ENCODE assay signal across 18 cellular contexts in genomic region chrX:15107367-15107988, GRCh38.
A peak's percentile ranks its signal among the peaks of the same experiment; 100 is the strongest.
DNase-seq lines count a peak whose midpoint lies in the region; ATAC-seq and TF ChIP-seq lines count a peak whose summit lies in the region.
"Had no signal": no experiment of that assay in that cellular context is flagged by ENCODE, and none has a peak within 500 bp of the region (broad histone marks: within the 10 kb centered on the region; RNA-seq: fewer than 3 reads in every experiment).

No MANE protein-coding gene starts in this region.

- ATAC-seq in PC-3 (no peak), left colon (peak; percentile 70), upper lobe of left lung (ENCODE audit: low FRiP score in 2 of 2) (no peak), heart right ventricle (no peak)

- H3K9me3 ChIP-seq in PC-3 (ENCODE audit: low read length): no peaks in the 10 kb centered on the region
- peaks cover 0 to 13% (median 6%) of the 10 kb centered on the region in 4 donors for H3K9me3 ChIP-seq in upper lobe of left lung
- peaks cover 0 to 26% (median 0%) of the 10 kb centered on the region in 11 donors for H3K9me3 ChIP-seq in heart right ventricle

- no peak overlapping the region for H3K4me3 Mint-ChIP-seq in activated naive CD4-positive, alpha-beta T cell treated with anti-CD3 and anti-CD28 coated beads for 36 hours
- H3K4me3 Mint-ChIP-seq: activated T-helper 1 cell treated with anti-CD3 and anti-CD28 coated beads, Interleukin-12 subunit alpha, Interleukin-12 subunit beta, Interleukin-2, Interleukin-4 antibody, amounts not matched to agents 30 ng/mL and 10 ng/mL and 1 ng/mL, durations not matched to agents 14 hours and 24 hours and 36 hours; neural crest cell; T-cell had no signal

- POLR2A ChIA-PET in PC-3 (lab: Charles Lee; ENCODE audit: unreplicated experiment): no interaction called here

- no TSS peak for BruUV-seq in PC-3 (replicated peaks; lab: Mats Ljungman, UMichigan)

- peaks cover 6% of the 10 kb centered on the region for H3K4me1 Mint-ChIP-seq in activated naive CD4-positive, alpha-beta T cell treated with anti-CD3 and anti-CD28 coated beads for 36 hours (ENCODE audit: low read depth)

- no peaks in the 10 kb centered on the region for H3K36me3 Mint-ChIP-seq in activated naive CD4-positive, alpha-beta T cell treated with anti-CD3 and anti-CD28 coated beads for 36 hours (ENCODE audit: low read depth)
- H3K36me3 Mint-ChIP-seq: CD8-positive, alpha-beta memory T cell; T-cell had no signal

- peaks cover 10% of the 10 kb centered on the region for H3K9me3 Mint-ChIP-seq in activated naive CD4-positive, alpha-beta T cell treated with anti-CD3 and anti-CD28 coated beads for 36 hours
- H3K9me3 Mint-ChIP-seq: activated T-helper 1 cell treated with anti-CD3 and anti-CD28 coated beads, Interleukin-12 subunit alpha, Interleukin-12 subunit beta, Interleukin-2, Interleukin-4 antibody, amounts not matched to agents 30 ng/mL and 10 ng/mL and 1 ng/mL, durations not matched to agents 14 hours and 24 hours and 36 hours had no signal

- H3K27me3 Mint-ChIP-seq in activated naive CD4-positive, alpha-beta T cell treated with anti-CD3 and anti-CD28 coated beads for 36 hours (ENCODE audit: low read depth): no peaks in the 10 kb centered on the region
- H3K27me3 Mint-ChIP-seq: T-cell had no signal

- H3K4me1 ChIP-seq in PC-3 (ENCODE audit: insufficient read depth, low read length) (no peaks in the 10 kb centered on the region), upper lobe of left lung (no peaks in the 10 kb centered on the region), heart right ventricle (no peaks in the 10 kb centered on the region)

- intact Hi-C loops in activated naive CD4-positive, alpha-beta T cell treated with anti-CD3 and anti-CD28 coated beads for 36 hours (cut with micrococcal nuclease): loop anchor here (1.0 to 10.0 kb wide), 3 partner anchors 36 to 357 kb away; no protein-coding TSS in a partner anchor
- intact Hi-C loops in PC-3 (cut with micrococcal nuclease): no loop called here
- intact Hi-C loops in left colon (cut with DNase I, micrococcal nuclease): no loop called here
- intact Hi-C loops in heart right ventricle (cut with DNase I): no loop called here

- H3K9me2 ChIP-seq in PC-3 (replicated peaks; ENCODE audit: low read length): no peaks in the 10 kb centered on the region

- no peaks in the 10 kb centered on the region for H3K36me3 ChIP-seq in PC-3 (ENCODE audit: low read depth, low read length)
- H3K36me3 ChIP-seq in upper lobe of left lung: no peaks in the 10 kb centered on the region
- no peaks in the 10 kb centered on the region for H3K36me3 ChIP-seq in heart right ventricle

- H4K20me1 ChIP-seq in PC-3 (ENCODE audit: low read length): no peaks in the 10 kb centered on the region

- peak; percentile 6 for DNase-seq in activated naive CD4-positive, alpha-beta T cell treated with anti-CD3 and anti-CD28 coated beads for 36 hours
- DNase-seq in activated naive CD4-positive, alpha-beta T cell treated with anti-CD3 and anti-CD28 coated beads, Interleukin-2, amount 50 U/mL, for 16 hours: no peak
- DNase-seq in GM20000 (ENCODE audit: low spot score): no peak
- DNase-seq in PC-3: no peak
- no peak for DNase-seq in left colon
- no peak for DNase-seq in upper lobe of left lung
- no peak for DNase-seq in heart right ventricle
- no peak for DNase-seq in activated effector memory CD4-positive, alpha-beta T cell treated with anti-CD3 and anti-CD28 coated beads, Interleukin-2, amount 50 U/mL, for 16 hours
- DNase-seq: CD8-positive, alpha-beta memory T cell; effector CD8-positive, alpha-beta T cell; EL; KG1; kidney; NCI-H1105 treated with DMSO at 0.1 percent for 48 hours had no signal

- no peak overlapping the region for H3K27ac ChIP-seq in PC-3 (ENCODE audit: low read length)
- H3K27ac ChIP-seq in upper lobe of left lung: no peak overlapping the region
- no peak overlapping the region for H3K27ac ChIP-seq in heart right ventricle
- H3K27ac ChIP-seq: hepatocyte had no signal

- H3K4me2 ChIP-seq in PC-3 (ENCODE audit: low read length): no peak overlapping the region
- H3K4me2 ChIP-seq: hepatocyte had no signal

- CTCF ChIA-PET in activated naive CD4-positive, alpha-beta T cell treated with anti-CD3 and anti-CD28 coated beads for 36 hours (lab: Charles Lee): interaction anchor here (0.5 to 2.9 kb wide), 4 partner anchors 9 to 167 kb away, joined by 3 to 15 read pairs (median 6); no protein-coding TSS in a partner anchor
- CTCF ChIA-PET in PC-3 (lab: Charles Lee): interaction anchor here (0.5 kb wide), 1 partner anchor 137 kb away, joined by 4 read pairs; no protein-coding TSS in a partner anchor

- H3F3A ChIP-seq in PC-3 (ENCODE audit: low read length, unreplicated experiment): no peaks in the 10 kb centered on the region

- no peak overlapping the region for H2AFZ ChIP-seq in PC-3 (ENCODE audit: low read length)
- H2AFZ ChIP-seq: hepatocyte had no signal

- no peak for TF ChIP-seq POLR2A in upper lobe of left lung (IDR thresholded peaks at IDR 0.05)

- no peaks in the 10 kb centered on the region for H3K79me2 ChIP-seq in PC-3 (ENCODE audit: low read length)
- H3K79me2 ChIP-seq: hepatocyte had no signal

- H3K9ac ChIP-seq in PC-3 (ENCODE audit: low read length): no peak overlapping the region

- H3K4me3 ChIP-seq in PC-3 (ENCODE audit: low read length): no peak overlapping the region
- H3K4me3 ChIP-seq in upper lobe of left lung: no peak overlapping the region
- no peak overlapping the region for H3K4me3 ChIP-seq in heart right ventricle
- H3K4me3 ChIP-seq: hepatocyte had no signal

- 79 to 90% methylated on average over 1 of the region's 1 CpG for WGBS in upper lobe of left lung, 2 donors
- 81 to 93% methylated on average over 1 of the region's 1 CpG for WGBS in heart right ventricle, 2 donors

- TF ChIP-seq EP300 in upper lobe of left lung (IDR thresholded peaks at IDR 0.05): no peak

- TF ChIP-seq CTCF in GM20000 (IDR thresholded peaks at IDR 0.05; ENCODE audit: extremely low read depth, missing control alignments) (peak; percentile 5), PC-3 (conservative IDR thresholded peaks at IDR 0.05; ENCODE audit: low read depth, low read length) (0 out of 2 replicates have a peak, but pooled peaks have one; percentile 18), upper lobe of left lung (IDR thresholded peaks at IDR 0.05) (no peak), heart right ventricle (IDR thresholded peaks at IDR 0.05) (no peak)

- H3K27ac Mint-ChIP-seq in activated naive CD4-positive, alpha-beta T cell treated with anti-CD3 and anti-CD28 coated beads for 36 hours: no peak overlapping the region
- H3K27ac Mint-ChIP-seq: activated T-helper 1 cell treated with anti-CD3 and anti-CD28 coated beads, Interleukin-12 subunit alpha, Interleukin-12 subunit beta, Interleukin-2, Interleukin-4 antibody, amounts not matched to agents 30 ng/mL and 10 ng/mL and 1 ng/mL, durations not matched to agents 14 hours and 24 hours and 36 hours; T-cell had no signal

- no peaks in the 10 kb centered on the region for H3K27me3 ChIP-seq in PC-3 (ENCODE audit: low read length)
- no peaks in the 10 kb centered on the region for H3K27me3 ChIP-seq in upper lobe of left lung
- no peaks in the 10 kb centered on the region for H3K27me3 ChIP-seq in heart right ventricle
- H3K27me3 ChIP-seq: hepatocyte had no signal

Comparison
In these comparisons a context has a peak if more than half of its experiments do, and no peak if none do; other contexts are left out.
1. CTCF ChIP-seq: peak in GM20000 (single experiment) and PC-3 (single experiment); none in upper lobe of left lung (0 of 6) and heart right ventricle (0 of 9).